ENCODE assay signal across 29 cellular contexts in the genomic region with DNA sequence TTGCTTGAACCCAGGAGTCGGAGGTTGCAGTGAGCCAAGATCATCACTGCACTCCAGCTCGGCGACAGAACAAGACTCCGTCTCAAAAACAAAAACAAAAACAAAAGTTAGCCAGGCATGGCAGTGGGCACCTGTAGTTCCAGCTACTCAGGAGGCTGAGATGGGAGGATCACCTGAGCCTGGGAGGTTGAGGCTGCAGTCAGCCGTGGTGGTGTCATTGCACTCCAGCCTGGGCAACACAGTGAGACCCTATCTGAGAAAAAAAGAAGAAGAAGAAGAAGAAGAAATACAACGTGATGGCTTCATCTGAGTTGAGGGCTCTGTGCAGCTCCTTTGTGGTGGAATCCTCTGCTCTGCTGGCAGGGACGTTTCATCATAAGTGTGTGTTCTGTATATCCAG. TPM values are rescaled to one million over a fixed set of nuclear protein-coding genes. Genes with fewer than 3 reads are reported as not detected.
"Had no signal": no experiment of that assay in that cellular context is flagged by ENCODE, and none has a peak within 500 bp of the region (broad histone marks: within the 10 kb centered on the region; RNA-seq: fewer than 3 reads in every experiment).

No MANE protein-coding gene starts in this region.

- DNase-seq: activated CD4-positive, alpha-beta T cell treated with anti-CD3 and anti-CD28 coated beads for 1 hour; activated CD8-positive, alpha-beta memory T cell treated with anti-CD3 and anti-CD28 coated beads, Interleukin-2, amount 10 ng/mL, durations not matched to agents 7 days and 5 days; activated CD8-positive, alpha-beta T cell treated with anti-CD3 and anti-CD28 coated beads, Interleukin-2, amount 10 ng/mL, durations not matched to agents 7 days and 5 days; activated T-cell treated with anti-CD3 and anti-CD28 coated beads, Interleukin-2, amount 50 U/mL, for 48 hours; dermis blood vessel endothelial cell; effector CD4-positive, alpha-beta T cell; esophagus squamous epithelium; foreskin melanocyte; glutamatergic neuron; hippocampal formation; left colon; midbrain; naive thymus-derived CD4-positive, alpha-beta T cell; nucleus accumbens; pancreas; spleen; stimulated activated naive CD4-positive, alpha-beta T cell treated with Interleukin-2 at 50 U/mL for 16 hours; T-helper 17 cell; T1000; testis; transverse colon had no signal

- H3K27ac ChIP-seq: prostate gland had no signal

- H3K4me3 ChIP-seq: breast epithelium, esophagus squamous epithelium, pancreas, prostate gland, spleen, testis, transverse colon had no signal

- H3K4me3 Mint-ChIP-seq: activated CD8-positive, alpha-beta memory T cell treated with anti-CD3 and anti-CD28 coated beads, Interleukin-2, amount 10 ng/mL, durations not matched to agents 7 days and 5 days; activated CD8-positive, alpha-beta T cell treated with anti-CD3 and anti-CD28 coated beads, Interleukin-2, amount 10 ng/mL, durations not matched to agents 7 days and 5 days; central memory CD8-positive, alpha-beta T cell; naive thymus-derived CD4-positive, alpha-beta T cell; neural crest cell; T-helper 17 cell had no signal

- H3K4me1 Mint-ChIP-seq: activated CD8-positive, alpha-beta memory T cell treated with anti-CD3 and anti-CD28 coated beads, Interleukin-2, amount 10 ng/mL, durations not matched to agents 7 days and 5 days had no signal

- H3K9me3 ChIP-seq: breast epithelium, esophagus squamous epithelium, pancreas, prostate gland, spleen, testis, transverse colon had no signal

- ATAC-seq: activated CD8-positive, alpha-beta memory T cell treated with anti-CD3 and anti-CD28 coated beads, Interleukin-2, amount 10 ng/mL, durations not matched to agents 7 days and 5 days; activated CD8-positive, alpha-beta T cell treated with anti-CD3 and anti-CD28 coated beads, Interleukin-2, amount 10 ng/mL, durations not matched to agents 7 days and 5 days; activated naive CD4-positive, alpha-beta T cell treated with anti-CD3 and anti-CD28 coated beads, Interleukin-2, amount 50 U/mL, for 72 hours; left colon; naive thymus-derived CD4-positive, alpha-beta T cell; pancreas; T-helper 17 cell had no signal

- H3K27ac Mint-ChIP-seq: activated CD8-positive, alpha-beta memory T cell treated with anti-CD3 and anti-CD28 coated beads, Interleukin-2, amount 10 ng/mL, durations not matched to agents 7 days and 5 days; activated CD8-positive, alpha-beta T cell treated with anti-CD3 and anti-CD28 coated beads, Interleukin-2, amount 10 ng/mL, durations not matched to agents 7 days and 5 days; activated naive CD4-positive, alpha-beta T cell treated with anti-CD3 and anti-CD28 coated beads, Interleukin-2, amount 50 U/mL, for 72 hours; activated T-helper 2 cell treated with anti-CD3 and anti-CD28 coated beads, Interferon-gamma antibody, Interleukin-2, Interleukin-4, amounts not matched to agents 10 μg/mL and 5 μg/mL and 100 μg/mL, durations not matched to agents 14 hours and 24 hours and 36 hours; T-helper 17 cell had no signal

- H3K27me3 ChIP-seq: breast epithelium, pancreas, spleen, testis, transverse colon had no signal

- H3K36me3 ChIP-seq: breast epithelium, esophagus squamous epithelium, pancreas, prostate gland, spleen, transverse colon had no signal

- H3K4me1 ChIP-seq: breast epithelium, pancreas, prostate gland, transverse colon had no signal

- H3K9me3 Mint-ChIP-seq: activated T-helper 2 cell treated with anti-CD3 and anti-CD28 coated beads, Interferon-gamma antibody, Interleukin-2, Interleukin-4, amounts not matched to agents 10 μg/mL and 5 μg/mL and 100 μg/mL, durations not matched to agents 14 hours and 24 hours and 36 hours; central memory CD8-positive, alpha-beta T cell had no signal

- H3K36me3 Mint-ChIP-seq: activated CD8-positive, alpha-beta memory T cell treated with anti-CD3 and anti-CD28 coated beads, Interleukin-2, amount 10 ng/mL, durations not matched to agents 7 days and 5 days; naive thymus-derived CD4-positive, alpha-beta T cell had no signal

RNA-seq across cellular contexts. Expression of gene TNNT3, which starts 10.0 kb away (rescaled TPM):
- total RNA-seq: dermis blood vessel endothelial cell, neural crest cell had no signal

RNA-seq across cellular contexts. Expression of gene PRR33, which starts 17.8 kb away (rescaled TPM):
- total RNA-seq: activated CD8-positive, alpha-beta memory T cell treated with anti-CD3 and anti-CD28 coated beads, Interleukin-2, amount 10 ng/mL, durations not matched to agents 7 days and 5 days; breast epithelium; dermis blood vessel endothelial cell; esophagus squamous epithelium; left colon; lower leg skin; neural crest cell; pancreas; spleen; T-helper 17 cell; transverse colon; urinary bladder had no signal

RNA-seq across cellular contexts. Expression of gene LSP1, which starts 56.6 kb away (rescaled TPM):
- total RNA-seq: dermis blood vessel endothelial cell, neural crest cell had no signal
